In the genomic region with DNA sequence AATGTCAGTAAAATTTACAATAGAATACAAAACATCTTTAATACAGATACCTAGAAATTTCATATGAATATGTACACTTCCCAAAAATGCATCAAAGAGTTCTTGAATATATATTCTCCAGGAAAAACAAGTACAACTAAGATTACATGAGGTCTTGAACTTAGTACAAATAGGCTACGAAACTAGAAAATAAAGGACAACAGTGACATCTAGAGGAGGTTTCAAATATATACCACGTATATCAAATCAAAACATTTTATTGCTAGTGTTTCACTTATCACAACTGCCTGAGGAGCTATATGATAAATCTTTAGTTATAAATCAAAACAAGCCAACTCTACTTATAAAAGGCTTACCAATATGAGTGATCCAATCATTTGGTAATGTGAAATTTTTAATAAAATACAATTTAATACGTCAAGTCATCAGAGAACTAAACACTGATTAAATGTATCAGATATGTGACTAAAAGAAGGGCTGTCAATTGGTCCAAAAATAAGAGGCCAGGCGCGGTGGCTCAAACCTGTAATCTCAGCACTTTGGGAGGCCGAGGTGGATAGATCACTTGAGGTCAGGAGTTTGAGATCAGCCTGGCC, we compare ENCODE assay signal across 8 cellular contexts. TPM values are rescaled to one million over a fixed set of nuclear protein-coding genes. Genes with fewer than 3 reads are reported as not detected.
A peak's percentile ranks its signal among the peaks of the same experiment; 100 is the strongest.
DNase-seq lines count a peak whose midpoint lies in the region; ATAC-seq, FAIRE-seq and TF ChIP-seq lines count a peak whose summit lies in the region.

No MANE protein-coding gene starts in this region.

- in situ Hi-C loops in ACHN (cut with HindIII; ENCODE audit: low pct_ligation_motif_present, low pct_unique_long_range_greater_than_20kb, low sequenced_read_pairs): no loop called here
- in situ Hi-C loops in GM12878 (cut with MboI): loop anchor here (5.0 to 10.0 kb wide), 2 partner anchors 447 to 884 kb away; no protein-coding TSS in a partner anchor

- TF ChIP-seq EP300 in GM12878 (IDR thresholded peaks at IDR 0.05; ENCODE audit: borderline replicate concordance in 1 of 2, control insufficient read depth in 1 of 2, low read depth in 2 of 2, low read length in 2 of 2): no peak

- H2AFZ ChIP-seq in GM12878 (ENCODE audit: control insufficient read depth, low read depth, low read length): no peak overlapping the region

- POLR2A ChIA-PET in GM12878 (lab: Charles Lee): interaction anchor here (0.7 kb wide), 1 partner anchor 41 kb away, joined by 3 read pairs; no protein-coding TSS in a partner anchor

- no peak overlapping the region for H3K4me3 ChIP-seq in GM12878

- FAIRE-seq in GM12891 (lab: Jason Lieb, UNC) (peak; percentile 56), GM12878 (lab: Jason Lieb, UNC) (peak; percentile 23)

- H3K27ac ChIP-seq in GM12878 (ENCODE audit: control insufficient read depth, insufficient read depth): no peak overlapping the region

- CTCF ChIA-PET in GM12878 (lab: Yijun Ruan, JAX): interaction anchor here (0.7 to 3.0 kb wide), 30 partner anchors 9 to 890 kb away, joined by 3 to 18 read pairs (median 4); partner anchors contain the start of genes ABCE1 and ANAPC10

- no peaks in the 10 kb centered on the region; the same call in 1 of the 2 replicates for H3K79me2 ChIP-seq in GM12878 (ENCODE audit: control insufficient read depth, insufficient read depth, low read length)

- TF ChIP-seq CTCF in GM12878 (IDR thresholded peaks at IDR 0.05 in 2 of 3, conservative IDR thresholded peaks at IDR 0.05 in 1 of 3; ENCODE audit: control insufficient read depth in 2 of 3, extremely low read depth in 1 of 3, insufficient read depth in 1 of 3, low read depth in 3 of 3, low read length in 3 of 3): peak in 2 of 3 experiments; percentile 25 to 58; a peak in 2 of 6 replicates

- H3K4me2 ChIP-seq in GM12878 (ENCODE audit: control insufficient read depth, insufficient read depth): no peak overlapping the region

- H3K36me3 ChIP-seq in GM12878 (ENCODE audit: control insufficient read depth in 2 of 2, insufficient read depth in 2 of 2, low read length in 1 of 2): 0 out of 4 replicates have a peak, but pooled peaks cover 0 to 5% of the 10 kb centered on the region in 2 experiments

- TF ChIP-seq RAD21 in GM12878 (IDR thresholded peaks at IDR 0.05; ENCODE audit: insufficient read depth, low read depth, low read length): peak; percentile 65

- no peaks in the 10 kb centered on the region for H3K27me3 ChIP-seq in GM12878 (replicated peaks in 1 of 2; ENCODE audit: control insufficient read depth in 2 of 2, insufficient read depth in 2 of 2, low read length in 1 of 2)

- H3K9ac ChIP-seq in GM12878 (ENCODE audit: control insufficient read depth, insufficient read depth, low read length): no peak overlapping the region

- TF ChIP-seq POLR2A in GM12891 (IDR thresholded peaks at IDR 0.05; ENCODE audit: low read depth, low read length): no peak
- no peak for TF ChIP-seq POLR2A in GM12878 (IDR thresholded peaks at IDR 0.05; ENCODE audit: low read depth, low read length)

- no peaks in the 10 kb centered on the region for H3K9me3 ChIP-seq in GM12878 (replicated peaks; ENCODE audit: control insufficient read depth, insufficient read depth, low read length)

- intact Hi-C loops in GM12878 (cut with micrococcal nuclease; ENCODE audit: unreplicated experiment): loop anchor here (1.0 to 5.0 kb wide), 3 partner anchors 275 to 887 kb away; partner anchors contain the start of gene HHIP
- intact Hi-C loops in left colon (cut with DNase I, micrococcal nuclease): loop anchor here in 1 of 2 donors (10.0 kb wide), 1 partner anchor 887 kb away; no protein-coding TSS in a partner anchor

- SMC1A ChIA-PET in GM12878 (lab: Charles Lee; ENCODE audit: uncharacterized antibody, unreplicated experiment): interaction anchor here (0.8 to 4.8 kb wide), 18 partner anchors 8 to 891 kb away, joined by 3 to 23 read pairs (median 5); no protein-coding TSS in a partner anchor

- no TSS peak for BruUV-seq in GM12878 (replicated peaks; lab: Mats Ljungman, UMichigan)

- peak; percentile 47 for ATAC-seq in HG03045 (IDR thresholded peaks at IDR 0.05; ENCODE audit: unreplicated experiment)
- peak; percentile 83 for ATAC-seq in GM12878
- peak; percentile 72 for ATAC-seq in left colon

- no peaks in the 10 kb centered on the region for H4K20me1 ChIP-seq in GM12878 (ENCODE audit: control insufficient read depth, insufficient read depth)

- 62% methylated on average over 6 of the region's 6 CpGs for WGBS in GM12878 (ENCODE audit: insufficient coverage, insufficient replicate concordance, low lambda C conversion rate, missing lambda C conversion rate)

- DNase-seq in ACHN (peak; percentile 56), GM12891 (ENCODE audit: insufficient read length, low spot score) (no peak), NCI-H2227 treated with DMSO at 0.1 percent for 48 hours (lab: John Stamatoyannopoulos, UW) (peak; percentile 15), GM12878 (ENCODE audit: low read depth, low spot score) (no peak), left colon (no peak), activated T-cell treated with anti-CD3 and anti-CD28 coated beads for 4 hours (no peak)
- no peak for DNase-seq in stimulated activated CD4-positive, alpha-beta T cell treated with anti-CD3 and anti-CD28 coated beads, Interleukin-15, amount 100 ng/mL, for 24 hours

- no peaks in the 10 kb centered on the region for H3K4me1 ChIP-seq in GM12878 (ENCODE audit: control insufficient read depth, insufficient read depth, low read length)

- RAD21 ChIA-PET in GM12878 (lab: Charles Lee; ENCODE audit: unreplicated experiment): interaction anchor here (0.5 to 2.4 kb wide), 22 partner anchors 11 to 886 kb away, joined by 3 to 9 read pairs (median 3); partner anchors contain the start of genes ABCE1 and ANAPC10

TF ChIP-seq in GM12891, 5 proteins besides CTCF, POLR2A, EP300 and RAD21:
- TF ChIP-seq PAX5 (IDR thresholded peaks at IDR 0.05; ENCODE audit: insufficient read depth, low read length, severe bottlenecking) (no peak), SPI1 (IDR thresholded peaks at IDR 0.05; ENCODE audit: low read depth, low read length) (no peak), POU2F2 (IDR thresholded peaks at IDR 0.05; ENCODE audit: low read depth, low read length) (no peak), TAF1 (IDR thresholded peaks at IDR 0.05; ENCODE audit: low read depth, low read length) (no peak), POLR2AphosphoS5 (IDR thresholded peaks at IDR 0.05; ENCODE audit: low read depth, low read length) (no peak)

TF ChIP-seq in GM12878, 131 proteins besides CTCF, POLR2A, EP300 and RAD21:
- TF ChIP-seq SMC3 (IDR thresholded peaks at IDR 0.05; ENCODE audit: borderline replicate concordance, low read length): peak; percentile 46; the same call in 1 of the 2 replicates
- TF ChIP-seq, protein P1, sequence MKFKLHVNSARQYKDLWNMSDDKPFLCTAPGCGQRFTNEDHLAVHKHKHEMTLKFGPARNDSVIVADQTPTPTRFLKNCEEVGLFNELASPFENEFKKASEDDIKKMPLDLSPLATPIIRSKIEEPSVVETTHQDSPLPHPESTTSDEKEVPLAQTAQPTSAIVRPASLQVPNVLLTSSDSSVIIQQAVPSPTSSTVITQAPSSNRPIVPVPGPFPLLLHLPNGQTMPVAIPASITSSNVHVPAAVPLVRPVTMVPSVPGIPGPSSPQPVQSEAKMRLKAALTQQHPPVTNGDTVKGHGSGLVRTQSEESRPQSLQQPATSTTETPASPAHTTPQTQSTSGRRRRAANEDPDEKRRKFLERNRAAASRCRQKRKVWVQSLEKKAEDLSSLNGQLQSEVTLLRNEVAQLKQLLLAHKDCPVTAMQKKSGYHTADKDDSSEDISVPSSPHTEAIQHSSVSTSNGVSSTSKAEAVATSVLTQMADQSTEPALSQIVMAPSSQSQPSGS (IDR thresholded peaks at IDR 0.05; ENCODE audit: low read length): no peak

RNA-seq across cellular contexts. Expression of gene ANAPC10, which starts 36.6 kb away (rescaled TPM):
- polyA plus RNA-seq in GM12891 (2012; ENCODE audit: low read depth, missing spikeins): 21.1 TPM
- total RNA-seq in GM12878 (2013; cell fraction: nucleolus; rRNA removed): 93.9 and 108 TPM in 2 replicates
- total RNA-seq in GM12878 (2014; rRNA removed) (26.8 and 31.0 TPM in 2 replicates), GM12878 (2014; rRNA removed; fragmentation: Illumina TruSeq; extraction: Trizol) (44.1 and 44.9 TPM in 2 replicates), GM12878 (2021) (21.6 and 23.8 TPM in 2 replicates), left colon (10 to 100 TPM in 1 of 2 donors, 1 to 10 TPM in 1; 9.9 to 11.8 TPM)
- polyA plus RNA-seq in GM12878 (2011; ENCODE audit: low read depth): 17.7 TPM
- polyA plus RNA-seq in GM12878 (2011; rRNA removed) (52.9 and 76.8 TPM in 2 replicates), GM12878 (2014; fragmentation: Illumina TruSeq; extraction: Trizol) (43.7 and 58.0 TPM in 2 replicates), GM12878 (2014; fragmentation: Nextera tagmentation; extraction: Ambion mirVana) (10 to 100 TPM; 60.2 to 73.7 TPM), GM12878 (2014; rRNA removed) (25.0 and 34.0 TPM in 2 replicates), GM12878 (2016; fragmentation: Nextera tagmentation; extraction: Ambion mirVana) (10 to 100 TPM; 56.1 to 62.6 TPM)
- polyA plus RNA-seq in GM12878 (2011; cell fraction: cytosol; rRNA removed): 21.2 and 26.0 TPM in 2 replicates
- polyA plus RNA-seq in GM12878 (2011; cell fraction: nucleus; rRNA removed): 23.9 and 26.9 TPM in 2 replicates
- 17.7 and 21.8 TPM in 2 replicates for polyA plus RNA-seq in GM12878 (2012)
- 42.6 and 42.8 TPM in 2 replicates for polyA minus RNA-seq in GM12878 (2011; rRNA and poly(A)+ RNA removed)
- polyA minus RNA-seq in GM12878 (2011; cell fraction: cytosol; rRNA and poly(A)+ RNA removed): 4.4 and 4.5 TPM in 2 replicates
- 34.2 and 53.3 TPM in 2 replicates for polyA minus RNA-seq in GM12878 (2011; cell fraction: nucleus; rRNA and poly(A)+ RNA removed)

RNA-seq across cellular contexts. Expression of gene ABCE1, which starts 36.7 kb away (rescaled TPM):
- polyA plus RNA-seq in GM12891 (2012; ENCODE audit: low read depth, missing spikeins): 50.2 TPM
- total RNA-seq in GM12878 (2013; cell fraction: nucleolus; rRNA removed): 217 and 237 TPM in 2 replicates
- total RNA-seq in GM12878 (2014; rRNA removed) (147 and 158 TPM in 2 replicates), GM12878 (2014; rRNA removed; fragmentation: Illumina TruSeq; extraction: Trizol) (168 and 172 TPM in 2 replicates), GM12878 (2021) (109 and 115 TPM in 2 replicates), left colon (10 to 100 TPM; 24.5 to 35.2 TPM)
- 46.8 TPM for polyA plus RNA-seq in GM12878 (2011; ENCODE audit: low read depth)
- polyA plus RNA-seq in GM12878 (2011; rRNA removed) (149 and 220 TPM in 2 replicates), GM12878 (2014; fragmentation: Illumina TruSeq; extraction: Trizol) (167 and 221 TPM in 2 replicates), GM12878 (2014; fragmentation: Nextera tagmentation; extraction: Ambion mirVana) (100 to 1,000 TPM in 1 of 2 experiments, 10 to 100 TPM in 1; 75.9 to 108 TPM), GM12878 (2014; rRNA removed) (72.2 and 97.9 TPM in 2 replicates), GM12878 (2016; fragmentation: Nextera tagmentation; extraction: Ambion mirVana) (100 to 1,000 TPM; 124 to 144 TPM)
- polyA plus RNA-seq in GM12878 (2011; cell fraction: cytosol; rRNA removed): 99.2 and 112 TPM in 2 replicates
- 146 and 163 TPM in 2 replicates for polyA plus RNA-seq in GM12878 (2011; cell fraction: nucleus; rRNA removed)
- 51.6 and 54.1 TPM in 2 replicates for polyA plus RNA-seq in GM12878 (2012)
- polyA minus RNA-seq in GM12878 (2011; rRNA and poly(A)+ RNA removed): 199 and 265 TPM in 2 replicates
- 58.4 and 60.6 TPM in 2 replicates for polyA minus RNA-seq in GM12878 (2011; cell fraction: cytosol; rRNA and poly(A)+ RNA removed)
- 48.6 and 54.9 TPM in 2 replicates for polyA minus RNA-seq in GM12878 (2011; cell fraction: nucleus; rRNA and poly(A)+ RNA removed)

Comparison
In these comparisons a context has a peak if more than half of its experiments do, and no peak if none do; other contexts are left out.
1. DNase-seq: peak in ACHN (single experiment) and NCI-H2227 treated with DMSO at 0.1 percent for 48 hours (single experiment); none in GM12891 (single experiment), GM12878 (single experiment), left colon (0 of 2), stimulated activated CD4-positive, alpha-beta T cell treated with anti-CD3 and anti-CD28 coated beads, Interleukin-15, amount 100 ng/mL, for 24 hours (single experiment) and activated T-cell treated with anti-CD3 and anti-CD28 coated beads for 4 hours (single experiment).
2. Peak in every context shown above with its lines, with median percentiles within 50 percentile points of each other: ATAC-seq.